ENCODE assay signal across 1 cellular context in genomic region chr12:9405861-9406563, GRCh38.
TF ChIP-seq lines count a peak whose summit lies in the region.

No MANE protein-coding gene starts in this region.

TF ChIP-seq in GM23338, 12 proteins besides CTCF, POLR2A, EP300 and RAD21 (continued from another document):
- TF ChIP-seq, protein P1, sequence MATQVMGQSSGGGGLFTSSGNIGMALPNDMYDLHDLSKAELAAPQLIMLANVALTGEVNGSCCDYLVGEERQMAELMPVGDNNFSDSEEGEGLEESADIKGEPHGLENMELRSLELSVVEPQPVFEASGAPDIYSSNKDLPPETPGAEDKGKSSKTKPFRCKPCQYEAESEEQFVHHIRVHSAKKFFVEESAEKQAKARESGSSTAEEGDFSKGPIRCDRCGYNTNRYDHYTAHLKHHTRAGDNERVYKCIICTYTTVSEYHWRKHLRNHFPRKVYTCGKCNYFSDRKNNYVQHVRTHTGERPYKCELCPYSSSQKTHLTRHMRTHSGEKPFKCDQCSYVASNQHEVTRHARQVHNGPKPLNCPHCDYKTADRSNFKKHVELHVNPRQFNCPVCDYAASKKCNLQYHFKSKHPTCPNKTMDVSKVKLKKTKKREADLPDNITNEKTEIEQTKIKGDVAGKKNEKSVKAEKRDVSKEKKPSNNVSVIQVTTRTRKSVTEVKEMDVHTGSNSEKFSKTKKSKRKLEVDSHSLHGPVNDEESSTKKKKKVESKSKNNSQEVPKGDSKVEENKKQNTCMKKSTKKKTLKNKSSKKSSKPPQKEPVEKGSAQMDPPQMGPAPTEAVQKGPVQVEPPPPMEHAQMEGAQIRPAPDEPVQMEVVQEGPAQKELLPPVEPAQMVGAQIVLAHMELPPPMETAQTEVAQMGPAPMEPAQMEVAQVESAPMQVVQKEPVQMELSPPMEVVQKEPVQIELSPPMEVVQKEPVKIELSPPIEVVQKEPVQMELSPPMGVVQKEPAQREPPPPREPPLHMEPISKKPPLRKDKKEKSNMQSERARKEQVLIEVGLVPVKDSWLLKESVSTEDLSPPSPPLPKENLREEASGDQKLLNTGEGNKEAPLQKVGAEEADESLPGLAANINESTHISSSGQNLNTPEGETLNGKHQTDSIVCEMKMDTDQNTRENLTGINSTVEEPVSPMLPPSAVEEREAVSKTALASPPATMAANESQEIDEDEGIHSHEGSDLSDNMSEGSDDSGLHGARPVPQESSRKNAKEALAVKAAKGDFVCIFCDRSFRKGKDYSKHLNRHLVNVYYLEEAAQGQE (IDR thresholded peaks at IDR 0.05; ENCODE audit: unreplicated experiment), result no peak
- TF ChIP-seq, protein P2, sequence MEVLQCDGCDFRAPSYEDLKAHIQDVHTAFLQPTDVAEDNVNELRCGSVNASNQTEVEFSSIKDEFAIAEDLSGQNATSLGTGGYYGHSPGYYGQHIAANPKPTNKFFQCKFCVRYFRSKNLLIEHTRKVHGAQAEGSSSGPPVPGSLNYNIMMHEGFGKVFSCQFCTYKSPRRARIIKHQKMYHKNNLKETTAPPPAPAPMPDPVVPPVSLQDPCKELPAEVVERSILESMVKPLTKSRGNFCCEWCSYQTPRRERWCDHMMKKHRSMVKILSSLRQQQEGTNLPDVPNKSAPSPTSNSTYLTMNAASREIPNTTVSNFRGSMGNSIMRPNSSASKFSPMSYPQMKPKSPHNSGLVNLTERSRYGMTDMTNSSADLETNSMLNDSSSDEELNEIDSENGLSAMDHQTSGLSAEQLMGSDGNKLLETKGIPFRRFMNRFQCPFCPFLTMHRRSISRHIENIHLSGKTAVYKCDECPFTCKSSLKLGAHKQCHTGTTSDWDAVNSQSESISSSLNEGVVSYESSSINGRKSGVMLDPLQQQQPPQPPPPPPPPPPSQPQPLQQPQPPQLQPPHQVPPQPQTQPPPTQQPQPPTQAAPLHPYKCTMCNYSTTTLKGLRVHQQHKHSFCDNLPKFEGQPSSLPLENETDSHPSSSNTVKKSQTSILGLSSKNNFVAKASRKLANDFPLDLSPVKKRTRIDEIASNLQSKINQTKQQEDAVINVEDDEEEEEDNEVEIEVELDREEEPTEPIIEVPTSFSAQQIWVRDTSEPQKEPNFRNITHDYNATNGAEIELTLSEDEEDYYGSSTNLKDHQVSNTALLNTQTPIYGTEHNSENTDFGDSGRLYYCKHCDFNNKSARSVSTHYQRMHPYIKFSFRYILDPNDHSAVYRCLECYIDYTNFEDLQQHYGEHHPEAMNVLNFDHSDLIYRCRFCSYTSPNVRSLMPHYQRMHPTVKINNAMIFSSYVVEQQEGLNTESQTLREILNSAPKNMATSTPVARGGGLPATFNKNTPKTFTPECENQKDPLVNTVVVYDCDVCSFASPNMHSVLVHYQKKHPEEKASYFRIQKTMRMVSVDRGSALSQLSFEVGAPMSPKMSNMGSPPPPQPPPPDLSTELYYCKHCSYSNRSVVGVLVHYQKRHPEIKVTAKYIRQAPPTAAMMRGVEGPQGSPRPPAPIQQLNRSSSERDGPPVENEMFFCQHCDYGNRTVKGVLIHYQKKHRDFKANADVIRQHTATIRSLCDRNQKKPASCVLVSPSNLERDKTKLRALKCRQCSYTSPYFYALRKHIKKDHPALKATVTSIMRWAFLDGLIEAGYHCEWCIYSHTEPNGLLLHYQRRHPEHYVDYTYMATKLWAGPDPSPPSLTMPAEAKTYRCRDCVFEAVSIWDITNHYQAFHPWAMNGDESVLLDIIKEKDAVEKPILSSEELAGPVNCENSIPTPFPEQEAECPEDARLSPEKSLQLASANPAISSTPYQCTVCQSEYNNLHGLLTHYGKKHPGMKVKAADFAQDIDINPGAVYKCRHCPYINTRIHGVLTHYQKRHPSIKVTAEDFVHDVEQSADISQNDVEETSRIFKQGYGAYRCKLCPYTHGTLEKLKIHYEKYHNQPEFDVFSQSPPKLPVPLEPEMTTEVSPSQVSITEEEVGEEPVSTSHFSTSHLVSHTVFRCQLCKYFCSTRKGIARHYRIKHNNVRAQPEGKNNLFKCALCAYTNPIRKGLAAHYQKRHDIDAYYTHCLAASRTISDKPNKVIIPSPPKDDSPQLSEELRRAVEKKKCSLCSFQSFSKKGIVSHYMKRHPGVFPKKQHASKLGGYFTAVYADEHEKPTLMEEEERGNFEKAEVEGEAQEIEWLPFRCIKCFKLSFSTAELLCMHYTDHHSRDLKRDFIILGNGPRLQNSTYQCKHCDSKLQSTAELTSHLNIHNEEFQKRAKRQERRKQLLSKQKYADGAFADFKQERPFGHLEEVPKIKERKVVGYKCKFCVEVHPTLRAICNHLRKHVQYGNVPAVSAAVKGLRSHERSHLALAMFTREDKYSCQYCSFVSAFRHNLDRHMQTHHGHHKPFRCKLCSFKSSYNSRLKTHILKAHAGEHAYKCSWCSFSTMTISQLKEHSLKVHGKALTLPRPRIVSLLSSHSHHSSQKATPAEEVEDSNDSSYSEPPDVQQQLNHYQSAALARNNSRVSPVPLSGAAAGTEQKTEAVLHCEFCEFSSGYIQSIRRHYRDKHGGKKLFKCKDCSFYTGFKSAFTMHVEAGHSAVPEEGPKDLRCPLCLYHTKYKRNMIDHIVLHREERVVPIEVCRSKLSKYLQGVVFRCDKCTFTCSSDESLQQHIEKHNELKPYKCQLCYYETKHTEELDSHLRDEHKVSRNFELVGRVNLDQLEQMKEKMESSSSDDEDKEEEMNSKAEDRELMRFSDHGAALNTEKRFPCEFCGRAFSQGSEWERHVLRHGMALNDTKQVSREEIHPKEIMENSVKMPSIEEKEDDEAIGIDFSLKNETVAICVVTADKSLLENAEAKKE (CRISPR knock-in tag; IDR thresholded peaks at IDR 0.05), result no peak
- no peak for TF ChIP-seq STAT1 (IDR thresholded peaks at IDR 0.05; ENCODE audit: unreplicated experiment)
- no peak for TF ChIP-seq CREB1 (CRISPR knock-in tag; IDR thresholded peaks at IDR 0.05; ENCODE audit: low read depth)
- TF ChIP-seq ZNF114 (CRISPR knock-in tag; IDR thresholded peaks at IDR 0.05), result no peak
